19 cellular contexts compared by ENCODE assay signal in genomic region chr4:75048208-75048879, GRCh38.
A peak's percentile ranks its signal among the peaks of the same experiment; 100 is the strongest.
DNase-seq lines count a peak whose midpoint lies in the region; ATAC-seq, FAIRE-seq and TF ChIP-seq lines count a peak whose summit lies in the region.
"Had no signal": no experiment of that assay in that cellular context is flagged by ENCODE, and none has a peak within 500 bp of the region (broad histone marks: within the 10 kb centered on the region; RNA-seq: fewer than 3 reads in every experiment).

No MANE protein-coding gene starts in this region.

- H3K9me3 ChIP-seq in HepG2 (ENCODE audit: low read length): no peaks in the 10 kb centered on the region
- H3K9me3 ChIP-seq in right lobe of liver: no peaks in the 10 kb centered on the region
- H3K9me3 ChIP-seq in OCI-LY7 (ENCODE audit: low read length): no peaks in the 10 kb centered on the region
- no peaks in the 10 kb centered on the region for H3K9me3 ChIP-seq in GM23248 (ENCODE audit: low read depth)
- H3K9me3 ChIP-seq: body of pancreas, left lung, prostate gland had no signal

- POLR2A ChIA-PET in HepG2 (lab: Yijun Ruan, JAX) (no interaction called here), OCI-LY7 (lab: Charles Lee) (no interaction called here)

- peaks cover 5% of the 10 kb centered on the region for H3K9me3 Mint-ChIP-seq in type B pancreatic cell
- H3K9me3 Mint-ChIP-seq: stimulated activated naive CD8-positive, alpha-beta T cell treated with anti-CD3 and anti-CD28 coated beads, Interleukin-15, Interleukin-2, amounts not matched to agents 100 ng/mL and 50 ng/mL, for 24 hours; T-helper 2 cell treated with Interferon-gamma antibody and Interleukin-4, amounts not matched to agents 5 μg/mL and 100 μg/mL, for 36 hours had no signal

- no peaks in the 10 kb centered on the region for H3K36me3 Mint-ChIP-seq in type B pancreatic cell
- H3K36me3 Mint-ChIP-seq: activated naive CD4-positive, alpha-beta T cell treated with anti-CD3 and anti-CD28 coated beads, Interleukin-2, amount 50 U/mL, for 24 hours had no signal

- no peak for TF ChIP-seq EP300 in HepG2 (IDR thresholded peaks at IDR 0.05; ENCODE audit: low read depth in 2 of 2, low read length in 2 of 2)
- TF ChIP-seq EP300 in HepG2 (CRISPR knock-in tag; IDR thresholded peaks at IDR 0.05; ENCODE audit: borderline replicate concordance): no peak

- no peak overlapping the region for H3K4me3 ChIP-seq in HepG2 (replicated peaks in 1 of 3; ENCODE audit: insufficient read depth in 1 of 3, low read depth in 2 of 3, low read length in 3 of 3)
- H3K4me3 ChIP-seq in right lobe of liver: no peak overlapping the region
- no peak overlapping the region for H3K4me3 ChIP-seq in OCI-LY7 (ENCODE audit: low read depth, low read length, poor library complexity, severe bottlenecking)
- H3K4me3 ChIP-seq in epithelial cell of proximal tubule (ENCODE audit: low read depth, low read length): no peak overlapping the region
- H3K4me3 ChIP-seq in GM23248: no peak overlapping the region
- H3K4me3 ChIP-seq: body of pancreas, dorsolateral prefrontal cortex, left lung, prostate gland had no signal

- H3K9ac ChIP-seq in HepG2 (ENCODE audit: insufficient read depth, low read depth, low read length) (no peak overlapping the region), GM23248 (no peak overlapping the region)

- H2AFZ ChIP-seq in HepG2 (ENCODE audit: low read length) (no peak overlapping the region), OCI-LY7 (ENCODE audit: low read length) (no peak overlapping the region), GM23248 (no peak overlapping the region)

- WGBS in HepG2 (ENCODE audit: low lambda C conversion rate): 12% methylated on average over 9 of the region's 9 CpGs
- WGBS in right lobe of liver (ENCODE audit: insufficient coverage, low coverage, low lambda C conversion rate, missing lambda C conversion rate): 65% methylated on average over 9 of the region's 9 CpGs
- 12 to 13% methylated on average over 9 of the region's 9 CpGs for WGBS in GM23248 (ENCODE audit: low coverage in 1 of 2, low lambda C conversion rate in 2 of 2, missing lambda C conversion rate in 2 of 2), 2 experiments

- ATAC-seq in HepG2 (peak; percentile 40; the same call in 1 of the 3 replicates), right lobe of liver (no peak), Right ventricle myocardium inferior (no peak)
- ATAC-seq: body of pancreas, left lung had no signal

- BruUV-seq in HepG2 (replicated peaks; lab: Mats Ljungman, UMichigan) (no TSS peak), OCI-LY7 (replicated peaks; lab: Mats Ljungman, UMichigan) (no TSS peak)

- H3K9me2 ChIP-seq in OCI-LY7 (ENCODE audit: insufficient read depth, low read length): no peaks in the 10 kb centered on the region
- H3K9me2 ChIP-seq in GM23248 (ENCODE audit: insufficient read depth): no peaks in the 10 kb centered on the region

- H3K4me1 Mint-ChIP-seq in type B pancreatic cell (ENCODE audit: unreplicated experiment): peaks cover 3% of the 10 kb centered on the region
- H3K4me1 Mint-ChIP-seq: activated naive CD4-positive, alpha-beta T cell treated with anti-CD3 and anti-CD28 coated beads, Interleukin-2, amount 50 U/mL, for 24 hours had no signal

- no peak for TF ChIP-seq CTCF in HepG2 (CRISPR knock-in tag; IDR thresholded peaks at IDR 0.05)
- TF ChIP-seq CTCF in right lobe of liver (IDR thresholded peaks at IDR 0.05): no peak
- TF ChIP-seq CTCF in OCI-LY7 (conservative IDR thresholded peaks at IDR 0.05; ENCODE audit: low read length): peak; percentile 44; the same call in 1 of the 2 replicates
- TF ChIP-seq CTCF in epithelial cell of proximal tubule (conservative IDR thresholded peaks at IDR 0.05; ENCODE audit: low read depth, low read length): peak; percentile 45
- peak; percentile 49 for TF ChIP-seq CTCF in type B pancreatic cell (conservative IDR thresholded peaks at IDR 0.05)

- no peak overlapping the region for H3K4me3 Mint-ChIP-seq in type B pancreatic cell
- H3K4me3 Mint-ChIP-seq: activated naive CD4-positive, alpha-beta T cell treated with anti-CD3 and anti-CD28 coated beads, Interleukin-2, amount 50 U/mL, for 24 hours; stimulated activated naive CD8-positive, alpha-beta T cell treated with anti-CD3 and anti-CD28 coated beads, Interleukin-15, Interleukin-2, amounts not matched to agents 100 ng/mL and 50 ng/mL, for 24 hours; T-helper 2 cell treated with Interferon-gamma antibody and Interleukin-4, amounts not matched to agents 5 μg/mL and 100 μg/mL, for 36 hours had no signal

- H3K27ac ChIP-seq in HepG2 (ENCODE audit: extremely low read length, insufficient read depth, low read length) (no peak overlapping the region), right lobe of liver (no peak overlapping the region), OCI-LY7 (ENCODE audit: low read depth, low read length, poor library complexity, severe bottlenecking) (no peak overlapping the region), GM23248 (no peak overlapping the region)
- H3K27ac ChIP-seq: body of pancreas, left lung, prostate gland had no signal

- FAIRE-seq in HepG2 (lab: Jason Lieb, UNC): no peak

- no peaks in the 10 kb centered on the region for H3K27me3 Mint-ChIP-seq in type B pancreatic cell
- H3K27me3 Mint-ChIP-seq: stimulated activated naive CD8-positive, alpha-beta T cell treated with anti-CD3 and anti-CD28 coated beads, Interleukin-15, Interleukin-2, amounts not matched to agents 100 ng/mL and 50 ng/mL, for 24 hours had no signal

- H4K20me1 ChIP-seq in HepG2 (ENCODE audit: insufficient read depth, low read length): no peaks in the 10 kb centered on the region
- no peaks in the 10 kb centered on the region for H4K20me1 ChIP-seq in OCI-LY7 (ENCODE audit: insufficient read depth, low read length)
- H4K20me1 ChIP-seq in GM23248 (ENCODE audit: insufficient read depth): no peaks in the 10 kb centered on the region

- TF ChIP-seq POLR2A in HepG2 (IDR thresholded peaks at IDR 0.05; ENCODE audit: insufficient read depth in 1 of 2, low read depth in 2 of 2, low read length in 2 of 2) (no peak), right lobe of liver (IDR thresholded peaks at IDR 0.05) (no peak)

- H3K4me2 ChIP-seq in HepG2 (ENCODE audit: low read depth, low read length) (no peak overlapping the region), OCI-LY7 (ENCODE audit: low read length) (no peak overlapping the region), GM23248 (ENCODE audit: unreplicated experiment) (no peak overlapping the region)

- CTCF ChIA-PET in HepG2 (lab: Yijun Ruan, JAX; ENCODE audit: low intra/inter-chr PET ratio, low total read pairs) (no interaction called here), OCI-LY7 (lab: Charles Lee; ENCODE audit: unreplicated experiment) (no interaction called here)

- intact Hi-C loops in HepG2 (cut with micrococcal nuclease; ENCODE audit: unreplicated experiment) (no loop called here), right lobe of liver (cut with DNase I) (no loop called here), OCI-LY7 (cut with micrococcal nuclease; ENCODE audit: unreplicated experiment) (no loop called here), Right ventricle myocardium inferior (cut with DNase I) (no loop called here)

- H3K36me3 ChIP-seq in HepG2 (replicated peaks in 1 of 2; ENCODE audit: control insufficient read depth in 1 of 2, insufficient read depth in 2 of 2, low read length in 2 of 2) (no peaks in the 10 kb centered on the region), right lobe of liver (no peaks in the 10 kb centered on the region), OCI-LY7 (ENCODE audit: insufficient read depth, low read length) (no peaks in the 10 kb centered on the region), GM23248 (ENCODE audit: low read depth) (no peaks in the 10 kb centered on the region)
- H3K36me3 ChIP-seq: left lung, prostate gland had no signal

- H3K27ac Mint-ChIP-seq in type B pancreatic cell: no peak overlapping the region
- H3K27ac Mint-ChIP-seq: activated naive CD4-positive, alpha-beta T cell treated with anti-CD3 and anti-CD28 coated beads, Interleukin-2, amount 50 U/mL, for 24 hours; stimulated activated naive CD8-positive, alpha-beta T cell treated with anti-CD3 and anti-CD28 coated beads, Interleukin-15, Interleukin-2, amounts not matched to agents 100 ng/mL and 50 ng/mL, for 24 hours; T-helper 2 cell treated with Interferon-gamma antibody and Interleukin-4, amounts not matched to agents 5 μg/mL and 100 μg/mL, for 36 hours had no signal

- no peaks in the 10 kb centered on the region for H3K79me2 ChIP-seq in HepG2 (ENCODE audit: insufficient read depth, low read length)
- H3K79me2 ChIP-seq in OCI-LY7 (ENCODE audit: insufficient read depth, low read depth, low read length): no peaks in the 10 kb centered on the region
- H3K79me2 ChIP-seq in GM23248 (ENCODE audit: insufficient read depth): no peaks in the 10 kb centered on the region

- H3K27me3 ChIP-seq in HepG2 (ENCODE audit: control insufficient read depth in 1 of 2, insufficient read depth in 2 of 2, low read length in 2 of 2) (no peaks in the 10 kb centered on the region), right lobe of liver (no peaks in the 10 kb centered on the region), GM23248 (replicated peaks; ENCODE audit: insufficient read depth) (no peaks in the 10 kb centered on the region)
- H3K27me3 ChIP-seq: body of pancreas, dorsolateral prefrontal cortex, left lung had no signal

- TF ChIP-seq RAD21 in HepG2 (CRISPR knock-in tag; IDR thresholded peaks at IDR 0.05): no peak

- DNase-seq in HepG2 (ENCODE audit: low spot score) (no peak), right lobe of liver (no peak), OCI-LY7 (ENCODE audit: low spot score) (no peak), epithelial cell of proximal tubule (ENCODE audit: low read depth) (no peak), type B pancreatic cell (ENCODE audit: extremely low spot score, unreplicated experiment) (no peak), Right ventricle myocardium inferior (ENCODE audit: missing footprints) (no peak), hepatic stellate cell (ENCODE audit: low spot score) (no peak), GM23248 (no peak)
- DNase-seq: activated CD4-positive, alpha-beta T cell treated with anti-CD3 and anti-CD28 coated beads, Interleukin-2, amount 50 U/mL, for 4 hours; activated T-cell treated with anti-CD3 and anti-CD28 coated beads, Interleukin-2, amount 50 U/mL, for 1 hour; dorsolateral prefrontal cortex; left lung; NCI-H82; SHP77 had no signal

- no peaks in the 10 kb centered on the region for H3K4me1 ChIP-seq in HepG2 (ENCODE audit: insufficient read depth, low read length)
- no peaks in the 10 kb centered on the region for H3K4me1 ChIP-seq in right lobe of liver
- H3K4me1 ChIP-seq in OCI-LY7 (ENCODE audit: insufficient read depth, low read length, poor library complexity, severe bottlenecking): no peaks in the 10 kb centered on the region
- no peaks in the 10 kb centered on the region for H3K4me1 ChIP-seq in GM23248 (ENCODE audit: insufficient read depth)
- H3K4me1 ChIP-seq: body of pancreas, left lung, prostate gland had no signal

- in situ Hi-C loops in HepG2 (cut with HindIII; ENCODE audit: extremely low pct_ligation_motif_present, low pct_unique_long_range_greater_than_20kb) (no loop called here), GM23248 (cut with MboI) (no loop called here)

- H3F3A ChIP-seq in GM23248 (ENCODE audit: insufficient read depth): no peaks in the 10 kb centered on the region

TF ChIP-seq in HepG2, 621 proteins besides CTCF, POLR2A, EP300 and RAD21 (continues in another document):
- TF ChIP-seq TEAD3 (CRISPR knock-in tag; optimal IDR thresholded peaks at IDR 0.05; ENCODE audit: borderline replicate concordance): no peak
- no peak for TF ChIP-seq ZNF652 (CRISPR knock-in tag; IDR thresholded peaks at IDR 0.05; ENCODE audit: borderline replicate concordance, low read depth)
- no peak for TF ChIP-seq FOXA3 (CRISPR knock-in tag; IDR thresholded peaks at IDR 0.05)

Comparison
In these comparisons a context has a peak if more than half of its experiments do, and no peak if none do; other contexts are left out.
1. CTCF ChIP-seq: peak in OCI-LY7 (single experiment), epithelial cell of proximal tubule (single experiment) and type B pancreatic cell (single experiment); none in HepG2 (single experiment) and right lobe of liver (0 of 4).